Comparison of ENCODE assay signal across 8 cellular contexts in the genomic region with DNA sequence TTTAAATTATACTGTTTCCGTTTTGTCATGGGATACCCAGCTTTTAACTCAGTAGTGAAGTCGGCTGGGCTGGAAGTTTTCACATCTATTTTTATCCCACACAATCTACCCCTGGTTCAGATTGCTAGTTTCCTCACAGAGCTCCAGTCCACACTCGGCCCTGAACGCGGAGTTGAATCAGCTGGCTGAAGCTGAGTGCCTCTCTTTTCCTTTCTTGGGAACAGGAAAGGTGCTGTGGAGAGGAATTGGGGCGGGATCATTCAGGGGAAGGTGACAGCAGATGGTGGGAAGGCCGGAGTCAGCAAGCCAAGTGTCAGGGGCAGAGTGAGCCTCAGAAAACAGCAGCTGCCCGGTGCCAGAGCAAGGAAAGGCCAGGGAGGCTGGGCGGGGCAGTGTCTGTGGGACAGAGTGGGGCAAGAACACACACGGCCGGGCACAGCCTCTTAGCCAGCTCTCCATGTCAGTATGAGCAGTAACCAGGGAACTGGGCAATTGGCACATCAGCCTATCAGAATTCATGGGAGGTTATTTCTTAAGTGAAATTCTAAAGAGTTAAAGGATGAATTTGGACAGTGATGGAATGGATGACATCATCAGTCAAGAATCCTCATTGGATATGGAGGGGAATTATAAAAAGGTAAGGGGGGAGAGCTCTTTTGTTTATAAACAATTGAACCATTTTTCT. TPM values are rescaled to one million over a fixed set of nuclear protein-coding genes. Genes with fewer than 3 reads are reported as not detected.
DNase-seq lines count a peak whose midpoint lies in the region; ATAC-seq and TF ChIP-seq lines count a peak whose summit lies in the region.

No MANE protein-coding gene starts in this region.

- DNase-seq in H4 (ENCODE audit: low spot score): peak; percentile 49
- DNase-seq in adipocyte (ENCODE audit: low read depth): peak; percentile 67
- peak; percentile 88 for DNase-seq in left ventricle myocardium superior
- DNase-seq in gastrocnemius medialis: peak; percentile 87 to 92
- DNase-seq in OCI-M1 (lab: John Stamatoyannopoulos, UW): no peak
- DNase-seq in LoVo (ENCODE audit: low spot score): no peak

- peaks cover 40% of the 10 kb centered on the region for H3K4me1 ChIP-seq in adipocyte (ENCODE audit: control insufficient read depth, insufficient read depth, low read length)
- peaks cover 64 to 72% of the 10 kb centered on the region in 2 donors for H3K4me1 ChIP-seq in gastrocnemius medialis

- H3K9ac ChIP-seq in adipocyte (ENCODE audit: low read length): peak overlapping the region; percentile 33

- in situ Hi-C loops in gastrocnemius medialis (cut with MboI; ENCODE audit: low sequenced_read_pairs in 4 of 4): no loop called here

- H3K36me3 ChIP-seq in adipocyte (ENCODE audit: control insufficient read depth, insufficient read depth, low read length, severe bottlenecking): no peaks in the 10 kb centered on the region
- no peaks in the 10 kb centered on the region for H3K36me3 ChIP-seq in gastrocnemius medialis

- no peak for TF ChIP-seq CTCF in gastrocnemius medialis (IDR thresholded peaks at IDR 0.05 in 4 of 5, conservative IDR thresholded peaks at IDR 0.05 in 1 of 5)

- no peaks in the 10 kb centered on the region for H3K9me3 ChIP-seq in adipocyte (ENCODE audit: control insufficient read depth, low read length)
- H3K9me3 ChIP-seq in gastrocnemius medialis: no peaks in the 10 kb centered on the region

- TF ChIP-seq POLR2A in gastrocnemius medialis (IDR thresholded peaks at IDR 0.05): peak; percentile 74 to 83

- ATAC-seq in left ventricle myocardium superior (peak; percentile 81), gastrocnemius medialis (peak; percentile 66 to 73), HG02884 (IDR thresholded peaks at IDR 0.05; ENCODE audit: unreplicated experiment) (no peak), GM19351 (IDR thresholded peaks at IDR 0.05; ENCODE audit: unreplicated experiment) (no peak)

- peak overlapping the region; percentile 86 to 97 (median 92) for H3K27ac ChIP-seq in gastrocnemius medialis

- no peaks in the 10 kb centered on the region for H3K27me3 ChIP-seq in adipocyte (replicated peaks; ENCODE audit: control insufficient read depth, insufficient read depth, low read length)
- H3K27me3 ChIP-seq in gastrocnemius medialis: no peaks in the 10 kb centered on the region

- H3K4me3 ChIP-seq in adipocyte (ENCODE audit: low read length): peak overlapping the region; percentile 47
- H3K4me3 ChIP-seq in gastrocnemius medialis: peak overlapping the region; percentile 51 to 69 (median 60)

- intact Hi-C loops in left ventricle myocardium superior (cut with micrococcal nuclease): no loop called here
- intact Hi-C loops in gastrocnemius medialis (cut with DNase I; ENCODE audit: low total_unique reads): loop anchor here (1.0 to 10.0 kb wide), 5 partner anchors 11 to 1022 kb away; partner anchors contain the start of genes KPNA4 and PPM1L

RNA-seq across cellular contexts. Expression of gene SCHIP1, which starts 13.3 kb away (rescaled TPM):
- total RNA-seq in H4 (2014; rRNA removed; shearing (Covaris generic)): 3.2 and 3.4 TPM in 2 replicates
- total RNA-seq in left ventricle myocardium superior: 56.3 TPM
- total RNA-seq in gastrocnemius medialis: 100 to 1,000 TPM in 1 of 4 donors, 10 to 100 TPM in 3; 36.8 to 325 (median 85.6) TPM

Comparison
In these comparisons a context has a peak if more than half of its experiments do, and no peak if none do; other contexts are left out.
1. DNase-seq: peak in H4 (single experiment), adipocyte (single experiment), left ventricle myocardium superior (single experiment) and gastrocnemius medialis (2 of 2); none in OCI-M1 (single experiment) and LoVo (single experiment).
2. ATAC-seq: peak in left ventricle myocardium superior (single experiment) and gastrocnemius medialis (2 of 2); none in HG02884 (single experiment) and GM19351 (single experiment).